10 cellular contexts compared by ENCODE assay signal in genomic region chr4:68347845-68348244, GRCh38. TPM values are rescaled to one million over a fixed set of nuclear protein-coding genes. Genes with fewer than 3 reads are reported as not detected.
A peak's percentile ranks its signal among the peaks of the same experiment; 100 is the strongest.
DNase-seq lines count a peak whose midpoint lies in the region; ATAC-seq, FAIRE-seq and TF ChIP-seq lines count a peak whose summit lies in the region.
"Had no signal": no experiment of that assay in that cellular context is flagged by ENCODE, and none has a peak within 500 bp of the region (broad histone marks: within the 10 kb centered on the region; RNA-seq: fewer than 3 reads in every experiment).

No MANE protein-coding gene starts in this region.

- DNase-seq in D721Med (ENCODE audit: insufficient read length, low spot score), result no peak
- no peak for DNase-seq in OCI-LY7 (ENCODE audit: low spot score)
- peak; percentile 14 for DNase-seq in endothelial cell of umbilical vein (ENCODE audit: low read depth, low spot score)
- DNase-seq in pancreas, result no peak
- DNase-seq in dermis blood vessel endothelial cell, result no peak
- DNase-seq in DMS153 treated with DMSO at 0.1 percent for 48 hours (lab: John Stamatoyannopoulos, UW; ENCODE audit: unreplicated experiment), result no peak
- no peak for DNase-seq in Ammon's horn (ENCODE audit: low spot score)
- DNase-seq: activated CD8-positive, alpha-beta memory T cell treated with anti-CD3 and anti-CD28 coated beads, Interleukin-2, amount 50 U/mL, for 48 hours had no signal

- peaks cover 68% of the 10 kb centered on the region for H3K79me2 ChIP-seq in OCI-LY7 (ENCODE audit: insufficient read depth, low read depth, low read length)
- peaks cover 69% of the 10 kb centered on the region for H3K79me2 ChIP-seq in endothelial cell of umbilical vein (ENCODE audit: control insufficient read depth, insufficient read depth, low read length)

- peak; percentile 25 for FAIRE-seq in D721Med (lab: Jason Lieb, UNC)
- FAIRE-seq in endothelial cell of umbilical vein (lab: Jason Lieb, UNC), result no peak
- FAIRE-seq in pancreas (lab: Jason Lieb, UNC), result no peak

- H3K9me3 ChIP-seq in OCI-LY7 (ENCODE audit: low read length), result no peaks in the 10 kb centered on the region
- no peaks in the 10 kb centered on the region for H3K9me3 ChIP-seq in endothelial cell of umbilical vein (replicated peaks; ENCODE audit: control insufficient read depth, insufficient read depth, low read length)
- no peaks in the 10 kb centered on the region for H3K9me3 ChIP-seq in pancreas

- no peak for ATAC-seq in pancreas
- ATAC-seq in HG03108 (IDR thresholded peaks at IDR 0.05; ENCODE audit: unreplicated experiment), result no peak
- ATAC-seq: sciatic nerve had no signal

- no peaks in the 10 kb centered on the region for H3K9me2 ChIP-seq in OCI-LY7 (ENCODE audit: insufficient read depth, low read length)

- POLR2A ChIA-PET in OCI-LY7 (lab: Charles Lee) (interaction anchor here (0.7 to 1.5 kb wide), 2 partner anchors 10 to 41 kb away, joined by 4 to 6 read pairs; no protein-coding TSS in a partner anchor), endothelial cell of umbilical vein (lab: Charles Lee) (no interaction called here)

- WGBS in pancreas, 2 donors, result 3 to 5% methylated on average over 5 of the region's 5 CpGs

- no peak for TF ChIP-seq POLR2A in endothelial cell of umbilical vein (IDR thresholded peaks at IDR 0.05; ENCODE audit: low read depth, low read length)

- intact Hi-C loops in OCI-LY7 (cut with micrococcal nuclease; ENCODE audit: unreplicated experiment) (loop anchor here (10.0 kb wide), 1 partner anchor 803 kb away; the partner anchor contains the start of gene CENPC), endothelial cell of umbilical vein (cut with micrococcal nuclease) (loop anchor here (5.0 kb wide), 1 partner anchor 806 kb away; no protein-coding TSS in a partner anchor), pancreas (cut with DNase I) (no loop called here)

- H3K4me2 ChIP-seq in OCI-LY7 (ENCODE audit: low read length), result peak overlapping the region; percentile 86
- peak overlapping the region; percentile 98 for H3K4me2 ChIP-seq in endothelial cell of umbilical vein (ENCODE audit: insufficient read depth, low read length)

- BruUV-seq in OCI-LY7 (replicated peaks; lab: Mats Ljungman, UMichigan) (TSS peak; percentile 50), endothelial cell of umbilical vein (replicated peaks; lab: Mats Ljungman, UMichigan) (no TSS peak)

- H3K4me1 ChIP-seq in OCI-LY7 (ENCODE audit: insufficient read depth, low read length, poor library complexity, severe bottlenecking) (peaks cover 16% of the 10 kb centered on the region), endothelial cell of umbilical vein (ENCODE audit: control insufficient read depth, extremely low read depth, insufficient read depth, low read length) (peaks cover 18% of the 10 kb centered on the region), pancreas (peaks cover 20 to 36% (median 25%) of the 10 kb centered on the region in 3 donors)

- H3K4me3 ChIP-seq in OCI-LY7 (ENCODE audit: low read depth, low read length, poor library complexity, severe bottlenecking) (peak overlapping the region; percentile 95), endothelial cell of umbilical vein (replicated peaks in 1 of 3; ENCODE audit: insufficient read depth in 1 of 3, low read depth in 1 of 3, low read length in 3 of 3) (peak overlapping the region in 2 of 3 experiments; percentile 82 to 99), pancreas (peak overlapping the region in 3 of 4 donors; percentile 7 to 79 (median 78))

- H3K9me1 ChIP-seq in endothelial cell of umbilical vein (replicated peaks; ENCODE audit: control insufficient read depth, extremely low read depth, insufficient read depth, low read length), result no peaks in the 10 kb centered on the region

- H4K20me1 ChIP-seq in OCI-LY7 (ENCODE audit: insufficient read depth, low read length) (peaks cover 47% of the 10 kb centered on the region), endothelial cell of umbilical vein (replicated peaks; ENCODE audit: control insufficient read depth, extremely low read depth, insufficient read depth, low read length) (peaks cover 11% of the 10 kb centered on the region)

- H3K27ac ChIP-seq in OCI-LY7 (ENCODE audit: low read depth, low read length, poor library complexity, severe bottlenecking) (no peak overlapping the region), endothelial cell of umbilical vein (ENCODE audit: insufficient read depth, low read depth, low read length) (no peak overlapping the region), pancreas (no peak overlapping the region)

- H3K27me3 ChIP-seq in endothelial cell of umbilical vein (ENCODE audit: control insufficient read depth in 2 of 2, insufficient read depth in 2 of 2, low read length in 2 of 2), result no peaks in the 10 kb centered on the region
- no peaks in the 10 kb centered on the region for H3K27me3 ChIP-seq in pancreas

- H3K36me3 ChIP-seq in OCI-LY7 (ENCODE audit: insufficient read depth, low read length) (peaks cover 48% of the 10 kb centered on the region), endothelial cell of umbilical vein (ENCODE audit: control insufficient read depth in 2 of 2, extremely low read depth in 1 of 2, insufficient read depth in 2 of 2, low read length in 2 of 2) (no peaks in the 10 kb centered on the region), pancreas (no peaks in the 10 kb centered on the region)

- CTCF ChIA-PET in OCI-LY7 (lab: Charles Lee; ENCODE audit: unreplicated experiment), result no interaction called here
- CTCF ChIA-PET in endothelial cell of umbilical vein (lab: Charles Lee), result interaction anchor here (1.1 to 1.2 kb wide), 2 partner anchors 9 to 28 kb away, joined by 3 read pairs; no protein-coding TSS in a partner anchor

- TF ChIP-seq CTCF in D721Med (IDR thresholded peaks at IDR 0.05; ENCODE audit: insufficient read depth, missing control alignments), result no peak
- no peak for TF ChIP-seq CTCF in OCI-LY7 (conservative IDR thresholded peaks at IDR 0.05; ENCODE audit: low read length)
- no peak for TF ChIP-seq CTCF in endothelial cell of umbilical vein (IDR thresholded peaks at IDR 0.05; ENCODE audit: extremely low read depth in 1 of 2, insufficient read depth in 1 of 2, low read depth in 1 of 2, low read length in 2 of 2)
- no peak for TF ChIP-seq CTCF in pancreas (IDR thresholded peaks at IDR 0.05)

- peak overlapping the region; percentile 98 for H3K9ac ChIP-seq in endothelial cell of umbilical vein (replicated peaks; ENCODE audit: extremely low read depth, insufficient read depth, low read length)

- no peak overlapping the region for H2AFZ ChIP-seq in OCI-LY7 (ENCODE audit: low read length)
- no peak overlapping the region for H2AFZ ChIP-seq in endothelial cell of umbilical vein (ENCODE audit: low read depth, low read length)

- dilution Hi-C loops in endothelial cell of umbilical vein (cut with MboI; ENCODE audit: extremely low pct_ligation_motif_present, low sequenced_read_pairs), result no loop called here

TF ChIP-seq in endothelial cell of umbilical vein, 7 proteins besides CTCF, POLR2A, EP300 and RAD21:
- TF ChIP-seq MAX (IDR thresholded peaks at IDR 0.05; ENCODE audit: insufficient read depth, insufficient read length) (no peak), GATA2 (IDR thresholded peaks at IDR 0.05; ENCODE audit: insufficient read depth, insufficient read length, low read depth, low read length) (no peak), JUN (IDR thresholded peaks at IDR 0.05; ENCODE audit: borderline replicate concordance, insufficient read depth, insufficient read length, low read depth) (no peak), FOS (IDR thresholded peaks at IDR 0.05; ENCODE audit: borderline replicate concordance, insufficient read depth, low read length) (no peak), MYC (IDR thresholded peaks at IDR 0.05; ENCODE audit: low read depth, low read length) (no peak), POLR2AphosphoS5 (IDR thresholded peaks at IDR 0.05; ENCODE audit: insufficient read depth, low read depth, low read length) (no peak), EZH2 (IDR thresholded peaks at IDR 0.05; ENCODE audit: borderline replicate concordance, low read depth, low read length, severe bottlenecking) (no peak)

RNA-seq across cellular contexts. Expression of gene YTHDC1, which starts 2.0 kb away (rescaled TPM):
- total RNA-seq in OCI-LY7 (2014; rRNA removed; shearing (Covaris generic)), result 62.4 and 65.3 TPM in 2 replicates
- total RNA-seq in OCI-LY7 (2022) (93.0 and 102 TPM in 2 replicates), endothelial cell of umbilical vein (60.4 and 68.7 TPM in 2 replicates), pancreas (10 to 100 TPM; 31.5 to 58.8 (median 37.9) TPM), dermis blood vessel endothelial cell (43.3 and 57.3 TPM in 2 replicates)
- polyA plus RNA-seq in endothelial cell of umbilical vein (12.7 and 17.8 TPM in 2 replicates), pancreas (10 to 100 TPM; 31.1 to 43.5 TPM)
- 21.9 and 24.0 TPM in 2 replicates for polyA plus RNA-seq in endothelial cell of umbilical vein (2011; cell fraction: cytosol; rRNA removed)
- polyA plus RNA-seq in endothelial cell of umbilical vein (2011; cell fraction: nucleus; rRNA removed), result 99.0 and 116 TPM in 2 replicates
- 45.4 and 45.7 TPM in 2 replicates for polyA plus RNA-seq in endothelial cell of umbilical vein (2012)
- polyA minus RNA-seq in endothelial cell of umbilical vein, result 41.3 and 56.8 TPM in 2 replicates
- 12.9 TPM for polyA minus RNA-seq in endothelial cell of umbilical vein (2011; cell fraction: cytosol; rRNA and poly(A)+ RNA removed)
- polyA minus RNA-seq in endothelial cell of umbilical vein (2011; cell fraction: nucleus; rRNA and poly(A)+ RNA removed), result 121 and 153 TPM in 2 replicates

Comparison
In these comparisons a context has a peak if more than half of its experiments do, and no peak if none do; other contexts are left out.
1. intact Hi-C loops: an anchor here in OCI-LY7 (10.0 kb wide) and endothelial cell of umbilical vein (5.0 kb wide); none called in pancreas.